ENCODE assay signal across 8 cellular contexts in genomic region chr14:94423465-94424056, GRCh38. TPM values are rescaled to one million over a fixed set of nuclear protein-coding genes. Genes with fewer than 3 reads are reported as not detected.
DNase-seq lines count a peak whose midpoint lies in the region; ATAC-seq and TF ChIP-seq lines count a peak whose summit lies in the region.

No MANE protein-coding gene starts in this region.

- no peak overlapping the region for H3K27ac Mint-ChIP-seq in activated CD4-positive, alpha-beta T cell treated with anti-CD3 and anti-CD28 coated beads, Interleukin-2, amount 10 ng/mL, durations not matched to agents 7 days and 5 days

- DNase-seq in AG10803 (ENCODE audit: low read depth) (peak; percentile 68), NCI-H1092 treated with DMSO at 0.1 percent for 48 hours (lab: John Stamatoyannopoulos, UW) (peak; percentile 4), fibroblast of lung (ENCODE audit: low read depth in 2 of 2) (peak; percentile 55 to 60), thyroid gland (peak; percentile 57 to 60), activated gamma-delta T cell treated with Interleukin-2 at 50 U/mL for 16 hours (no peak)
- DNase-seq in activated CD4-positive, alpha-beta T cell treated with anti-CD3 and anti-CD28 coated beads, Interleukin-2, amount 10 ng/mL, durations not matched to agents 7 days and 5 days: peak; percentile 59

- H2AFZ ChIP-seq in fibroblast of lung (ENCODE audit: low read length): no peak overlapping the region
- H2AFZ ChIP-seq in neural cell (ENCODE audit: low read depth, low read length): no peak overlapping the region

- peak overlapping the region; percentile 10; the same call in 1 of the 2 replicates for H3K4me3 ChIP-seq in AG10803 (ENCODE audit: low read length)
- no peak overlapping the region for H3K4me3 ChIP-seq in fibroblast of lung (replicated peaks in 1 of 4; ENCODE audit: control extremely low read depth in 1 of 4, insufficient read depth in 1 of 4, low read depth in 3 of 4, low read length in 4 of 4)
- no peak overlapping the region for H3K4me3 ChIP-seq in neural cell (ENCODE audit: low read length)
- no peak overlapping the region for H3K4me3 ChIP-seq in thyroid gland (replicated peaks in 1 of 3)

- H3K36me3 Mint-ChIP-seq in activated CD4-positive, alpha-beta T cell treated with anti-CD3 and anti-CD28 coated beads, Interleukin-2, amount 10 ng/mL, durations not matched to agents 7 days and 5 days (ENCODE audit: low read depth): no peaks in the 10 kb centered on the region

- TF ChIP-seq EP300 in neural cell (conservative IDR thresholded peaks at IDR 0.05; ENCODE audit: poor library complexity, severe bottlenecking): no peak

- TF ChIP-seq POLR2A in thyroid gland (IDR thresholded peaks at IDR 0.05): no peak

- H3K79me2 ChIP-seq in fibroblast of lung (ENCODE audit: control insufficient read depth, insufficient read depth, low read length): no peaks in the 10 kb centered on the region
- no peaks in the 10 kb centered on the region for H3K79me2 ChIP-seq in neural cell (replicated peaks; ENCODE audit: insufficient read depth, low read length)

- peaks cover 6% of the 10 kb centered on the region for H3K4me1 Mint-ChIP-seq in activated CD4-positive, alpha-beta T cell treated with anti-CD3 and anti-CD28 coated beads, Interleukin-2, amount 10 ng/mL, durations not matched to agents 7 days and 5 days

- ATAC-seq in GM18511 (IDR thresholded peaks at IDR 0.05; ENCODE audit: unreplicated experiment): peak; percentile 63

- 14 to 16% methylated on average over 13 of the region's 13 CpGs for WGBS in thyroid gland, 2 donors

- peaks cover under 1% of the 10 kb centered on the region for H3K9me3 Mint-ChIP-seq in activated CD4-positive, alpha-beta T cell treated with anti-CD3 and anti-CD28 coated beads, Interleukin-2, amount 10 ng/mL, durations not matched to agents 7 days and 5 days

- no peaks in the 10 kb centered on the region for H3K36me3 ChIP-seq in fibroblast of lung (ENCODE audit: control insufficient read depth, insufficient read depth, low read length)
- H3K36me3 ChIP-seq in neural cell (ENCODE audit: insufficient read depth, low read length): no peaks in the 10 kb centered on the region
- H3K36me3 ChIP-seq in thyroid gland: no peaks in the 10 kb centered on the region

- TF ChIP-seq CTCF in AG10803 (conservative IDR thresholded peaks at IDR 0.05; ENCODE audit: low read length) (peak; percentile 71), fibroblast of lung (conservative IDR thresholded peaks at IDR 0.05 in 1 of 2, IDR thresholded peaks at IDR 0.05 in 1 of 2; ENCODE audit: low read depth in 1 of 2, low read length in 2 of 2) (peak; percentile 59 to 73), neural cell (IDR thresholded peaks at IDR 0.05; ENCODE audit: poor library complexity, severe bottlenecking) (peak; percentile 21), thyroid gland (IDR thresholded peaks at IDR 0.05) (peak in 5 of 6 experiments; percentile 15 to 58 (median 37))

- H3K27me3 ChIP-seq in fibroblast of lung (ENCODE audit: control insufficient read depth, insufficient read depth, low read length) (no peaks in the 10 kb centered on the region), neural cell (ENCODE audit: insufficient read depth, low read depth, low read length) (no peaks in the 10 kb centered on the region), thyroid gland (no peaks in the 10 kb centered on the region)

- no peak overlapping the region for H3K4me3 Mint-ChIP-seq in activated CD4-positive, alpha-beta T cell treated with anti-CD3 and anti-CD28 coated beads, Interleukin-2, amount 10 ng/mL, durations not matched to agents 7 days and 5 days

- no peaks in the 10 kb centered on the region for H4K20me1 ChIP-seq in fibroblast of lung (ENCODE audit: control insufficient read depth, extremely low read depth, insufficient read depth, low read length)
- no peaks in the 10 kb centered on the region for H4K20me1 ChIP-seq in neural cell (ENCODE audit: insufficient read depth)

- intact Hi-C loops in thyroid gland (cut with DNase I): no loop called here

- H3K4me1 ChIP-seq in fibroblast of lung (ENCODE audit: control insufficient read depth, extremely low read depth, insufficient read depth, low read length) (no peaks in the 10 kb centered on the region), thyroid gland (no peaks in the 10 kb centered on the region)

- H3K9me2 ChIP-seq in neural cell (ENCODE audit: insufficient read depth, low read length): no peaks in the 10 kb centered on the region

- CTCF ChIA-PET in activated CD4-positive, alpha-beta T cell treated with anti-CD3 and anti-CD28 coated beads, Interleukin-2, amount 10 ng/mL, durations not matched to agents 7 days and 5 days (lab: Charles Lee): no interaction called here

- H3K4me2 ChIP-seq in fibroblast of lung (ENCODE audit: extremely low read depth, insufficient read depth, low read length): no peak overlapping the region
- no peak overlapping the region for H3K4me2 ChIP-seq in neural cell (ENCODE audit: low read length)

- H3K27ac ChIP-seq in fibroblast of lung (ENCODE audit: insufficient read depth, low read length) (no peak overlapping the region), neural cell (ENCODE audit: low read length) (no peak overlapping the region), thyroid gland (no peak overlapping the region)

- peaks cover 3% of the 10 kb centered on the region for H3K27me3 Mint-ChIP-seq in activated CD4-positive, alpha-beta T cell treated with anti-CD3 and anti-CD28 coated beads, Interleukin-2, amount 10 ng/mL, durations not matched to agents 7 days and 5 days

- H3F3A ChIP-seq in neural cell (ENCODE audit: insufficient read depth, low read length, poor library complexity, severe bottlenecking): no peaks in the 10 kb centered on the region

- POLR2A ChIA-PET in activated CD4-positive, alpha-beta T cell treated with anti-CD3 and anti-CD28 coated beads, Interleukin-2, amount 10 ng/mL, durations not matched to agents 7 days and 5 days (lab: Charles Lee): no interaction called here

- no peak overlapping the region for H3K9ac ChIP-seq in fibroblast of lung (ENCODE audit: insufficient read depth, low read length)
- H3K9ac ChIP-seq in neural cell (ENCODE audit: low read length): no peak overlapping the region

- H3K9me3 ChIP-seq in fibroblast of lung (ENCODE audit: control insufficient read depth, insufficient read depth, low read depth, low read length) (no peaks in the 10 kb centered on the region), neural cell (ENCODE audit: low read length) (no peaks in the 10 kb centered on the region), thyroid gland (no peaks in the 10 kb centered on the region)

- TF ChIP-seq RAD21 in neural cell (conservative IDR thresholded peaks at IDR 0.05): no peak

TF ChIP-seq in neural cell, 6 proteins besides CTCF, POLR2A, EP300 and RAD21:
- TF ChIP-seq TAF1 (IDR thresholded peaks at IDR 0.05; ENCODE audit: low read depth): no peak

RNA-seq across cellular contexts. Expression of gene SERPINA11, which starts 29.0 kb away (rescaled TPM):
- total RNA-seq in activated CD4-positive, alpha-beta T cell treated with anti-CD3 and anti-CD28 coated beads, Interleukin-2, amount 10 ng/mL, durations not matched to agents 7 days and 5 days: not detected
- not detected in 2 replicates for total RNA-seq in fibroblast of lung
- polyA plus RNA-seq in fibroblast of lung: not detected in 2 replicates
- polyA plus RNA-seq in fibroblast of lung (2012): not detected in 2 replicates
- polyA minus RNA-seq in fibroblast of lung (ENCODE audit: low replicate concordance): not detected in 2 replicates
- polyA plus RNA-seq in neural cell: not detected in 2 replicates
- not detected in 2 replicates for polyA minus RNA-seq in neural cell
- total RNA-seq in thyroid gland: not detected

RNA-seq across cellular contexts. Expression of gene SERPINA1, which starts 35.2 kb away (rescaled TPM):
- total RNA-seq in activated CD4-positive, alpha-beta T cell treated with anti-CD3 and anti-CD28 coated beads, Interleukin-2, amount 10 ng/mL, durations not matched to agents 7 days and 5 days: 1 to 10 TPM; 4.1 to 4.4 TPM
- total RNA-seq in fibroblast of lung (under 0.01 TPM in 1 of 2 replicates, not detected in the other), thyroid gland (10 to 100 TPM; 10.5 to 25.4 (median 18.9) TPM)
- polyA plus RNA-seq in fibroblast of lung (0.10 and 0.39 TPM in 2 replicates), neural cell (not detected in 2 replicates)
- 0.14 and 0.42 TPM in 2 replicates for polyA plus RNA-seq in fibroblast of lung (2012)
- polyA minus RNA-seq in fibroblast of lung (ENCODE audit: low replicate concordance) (6.6 TPM in 1 of 2 replicates, not detected in the other), neural cell (not detected in 2 replicates)

RNA-seq across cellular contexts. Expression of gene SERPINA9, which starts 52.4 kb away (rescaled TPM):
- total RNA-seq in activated CD4-positive, alpha-beta T cell treated with anti-CD3 and anti-CD28 coated beads, Interleukin-2, amount 10 ng/mL, durations not matched to agents 7 days and 5 days: not detected
- total RNA-seq in fibroblast of lung (not detected in 2 replicates), thyroid gland (not detected)
- polyA plus RNA-seq in fibroblast of lung (not detected in 2 replicates), neural cell (not detected in 2 replicates)
- polyA plus RNA-seq in fibroblast of lung (2012): not detected in 2 replicates
- polyA minus RNA-seq in fibroblast of lung (ENCODE audit: low replicate concordance) (not detected in 2 replicates), neural cell (not detected in 2 replicates)

RNA-seq across cellular contexts. Expression of gene SERPINA2, which starts 57.1 kb away (rescaled TPM):
- total RNA-seq in activated CD4-positive, alpha-beta T cell treated with anti-CD3 and anti-CD28 coated beads, Interleukin-2, amount 10 ng/mL, durations not matched to agents 7 days and 5 days: not detected
- not detected in 2 replicates for total RNA-seq in fibroblast of lung
- polyA plus RNA-seq in fibroblast of lung: not detected in 2 replicates
- polyA plus RNA-seq in fibroblast of lung (2012): not detected in 2 replicates
- polyA minus RNA-seq in fibroblast of lung (ENCODE audit: low replicate concordance): not detected in 2 replicates
- polyA plus RNA-seq in neural cell: not detected in 2 replicates
- not detected in 2 replicates for polyA minus RNA-seq in neural cell
- total RNA-seq in thyroid gland: not detected

Comparison
In these comparisons a context has a peak if more than half of its experiments do, and no peak if none do; other contexts are left out.
1. CTCF ChIP-seq: peak in every context shown above with its lines; median percentile 71 in AG10803; 66 in fibroblast of lung; 37 in thyroid gland; 21 in neural cell.